In genomic region chr19:48250290-48251025, GRCh38 we compare ENCODE assay signal across 2 cellular contexts.
TF ChIP-seq lines count a peak whose summit lies in the region.

No MANE protein-coding gene starts in this region.

TF ChIP-seq in HepG2, 621 proteins besides CTCF, POLR2A, EP300 and RAD21:
- TF ChIP-seq HNF1A (IDR thresholded peaks at IDR 0.05; ENCODE audit: low read depth) (no peak), HNF1A (CRISPR knock-in tag; IDR thresholded peaks at IDR 0.05; ENCODE audit: borderline replicate concordance) (no peak), MAFF (IDR thresholded peaks at IDR 0.05; ENCODE audit: low read depth, low read length) (peak; percentile 88), MAFK (conservative IDR thresholded peaks at IDR 0.05 in 1 of 2, IDR thresholded peaks at IDR 0.05 in 1 of 2; ENCODE audit: low read length in 2 of 2) (peak; percentile 88 to 92)
- TF ChIP-seq, protein P1, sequence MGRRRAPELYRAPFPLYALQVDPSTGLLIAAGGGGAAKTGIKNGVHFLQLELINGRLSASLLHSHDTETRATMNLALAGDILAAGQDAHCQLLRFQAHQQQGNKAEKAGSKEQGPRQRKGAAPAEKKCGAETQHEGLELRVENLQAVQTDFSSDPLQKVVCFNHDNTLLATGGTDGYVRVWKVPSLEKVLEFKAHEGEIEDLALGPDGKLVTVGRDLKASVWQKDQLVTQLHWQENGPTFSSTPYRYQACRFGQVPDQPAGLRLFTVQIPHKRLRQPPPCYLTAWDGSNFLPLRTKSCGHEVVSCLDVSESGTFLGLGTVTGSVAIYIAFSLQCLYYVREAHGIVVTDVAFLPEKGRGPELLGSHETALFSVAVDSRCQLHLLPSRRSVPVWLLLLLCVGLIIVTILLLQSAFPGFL (CRISPR knock-in tag; IDR thresholded peaks at IDR 0.05), result no peak

TF ChIP-seq in SK-N-SH treated with all-trans-retinoic acid at 6 μM for 48 hours, 23 proteins besides CTCF, POLR2A, EP300 and RAD21:
- no peak for TF ChIP-seq CREB5 (CRISPR knock-in tag; IDR thresholded peaks at IDR 0.05; ENCODE audit: low read depth)
- TF ChIP-seq TSHZ2 (CRISPR knock-in tag; IDR thresholded peaks at IDR 0.05), result no peak
- TF ChIP-seq SNAI2 (CRISPR knock-in tag; IDR thresholded peaks at IDR 0.05), result no peak
- TF ChIP-seq ZNF70 (CRISPR knock-in tag; IDR thresholded peaks at IDR 0.05), result no peak
- no peak for TF ChIP-seq ZFP3 (CRISPR knock-in tag; IDR thresholded peaks at IDR 0.05)
- no peak for TF ChIP-seq GLIS3 (CRISPR knock-in tag; IDR thresholded peaks at IDR 0.05)
- TF ChIP-seq CSDC2 (CRISPR knock-in tag; IDR thresholded peaks at IDR 0.05), result no peak
TF ChIP-seq in SK-N-SH treated with all-trans-retinoic acid at 6 μM for 48 hours: peak in this region for 0.
